1 cellular context compared by ENCODE assay signal in genomic region chr14:73833024-73833423, GRCh38.
TF ChIP-seq lines count a peak whose summit lies in the region.

No MANE protein-coding gene starts in this region.

TF ChIP-seq in A549, 52 proteins besides CTCF, POLR2A, EP300 and RAD21 (continued from another document):
- no peak for TF ChIP-seq BHLHE40 (IDR thresholded peaks at IDR 0.05; ENCODE audit: low read depth, low read length)
